ENCODE assay signal across 19 cellular contexts in genomic region chr3:155804298-155804697, GRCh38. TPM values are rescaled to one million over a fixed set of nuclear protein-coding genes. Genes with fewer than 3 reads are reported as not detected.
A peak's percentile ranks its signal among the peaks of the same experiment; 100 is the strongest.
DNase-seq lines count a peak whose midpoint lies in the region; ATAC-seq and TF ChIP-seq lines count a peak whose summit lies in the region.
"Had no signal": no experiment of that assay in that cellular context is flagged by ENCODE, and none has a peak within 500 bp of the region (broad histone marks: within the 10 kb centered on the region; RNA-seq: fewer than 3 reads in every experiment).

No MANE protein-coding gene starts in this region.

- no peaks in the 10 kb centered on the region for H3K79me2 ChIP-seq in Loucy (ENCODE audit: insufficient read depth, low read length)

- H3K27me3 ChIP-seq in Loucy (ENCODE audit: insufficient read depth, low read length, poor library complexity, severe bottlenecking) = no peaks in the 10 kb centered on the region
- H3K27me3 ChIP-seq: BE2C had no signal

- H4K20me1 ChIP-seq in Loucy (ENCODE audit: insufficient read depth, low read length, poor library complexity, severe bottlenecking) = no peaks in the 10 kb centered on the region

- H3K4me3 ChIP-seq in Loucy (ENCODE audit: low read length, poor library complexity, severe bottlenecking) = peak overlapping the region; percentile 99

- TF ChIP-seq CTCF in Loucy (conservative IDR thresholded peaks at IDR 0.05; ENCODE audit: low read length) = no peak
- TF ChIP-seq CTCF in neural crest cell (conservative IDR thresholded peaks at IDR 0.05) = no peak

- peak overlapping the region; percentile 88 for H3K4me3 Mint-ChIP-seq in activated T-cell treated with anti-CD3 and anti-CD28 coated beads, Interleukin-2, amount 50 U/mL, for 4 hours
- H3K4me3 Mint-ChIP-seq in activated T-cell treated with anti-CD3 and anti-CD28 coated beads, Interleukin-2, amount 50 U/mL, for 24 hours = no peak overlapping the region
- peak overlapping the region in 3 of 5 donors; percentile 36 to 88 (median 87) for H3K4me3 Mint-ChIP-seq in immature natural killer cell
- peak overlapping the region; percentile 90 for H3K4me3 Mint-ChIP-seq in neural crest cell

- H3K4me1 ChIP-seq in Loucy (ENCODE audit: insufficient read depth, low read length, poor library complexity, severe bottlenecking) = peaks cover 17% of the 10 kb centered on the region
- H3K4me1 ChIP-seq: BE2C had no signal

- H2AFZ ChIP-seq in Loucy (ENCODE audit: low read length) = no peak overlapping the region

- no peaks in the 10 kb centered on the region for H3K9me3 ChIP-seq in Loucy (ENCODE audit: insufficient read depth, low read depth, low read length)
- H3K9me3 ChIP-seq: BE2C had no signal

- H3K4me2 ChIP-seq in Loucy (ENCODE audit: low read depth, low read length, poor library complexity, severe bottlenecking) = peak overlapping the region; percentile 88

- no peak for DNase-seq in activated T-cell treated with anti-CD3 and anti-CD28 coated beads, Interleukin-2, amount 50 U/mL, for 4 hours
- DNase-seq in activated T-cell treated with anti-CD3 and anti-CD28 coated beads, Interleukin-2, amount 50 U/mL, for 24 hours = no peak
- DNase-seq in immature natural killer cell (no peak), neural crest cell (ENCODE audit: low read depth, low spot score) (no peak), cerebellar nuclear complex (lab: John Stamatoyannopoulos, UW) (no peak), cortex of kidney (lab: John Stamatoyannopoulos, UW) (no peak)
- DNase-seq in stimulated activated CD8-positive, alpha-beta memory T cell treated with anti-CD3 and anti-CD28 coated beads, Interleukin-4, amount 100 ng/mL, for 48 hours = no peak
- DNase-seq: BE2C, DMS 273 treated with DMSO at 0.1 percent for 48 hours, GF-D8, IMR-90, Kasumi-1, NCI-H1105 treated with DMSO at 0.1 percent for 48 hours, NCI-H1694 treated with DMSO at 0.1 percent for 48 hours, NCI-H2107, NCI-H226, NCI-H524 treated with DMSO at 0.1 percent for 48 hours, Right ventricle myocardium superior had no signal

- no peaks in the 10 kb centered on the region for H3K9me3 Mint-ChIP-seq in activated T-cell treated with anti-CD3 and anti-CD28 coated beads, Interleukin-2, amount 50 U/mL, for 4 hours
- no peaks in the 10 kb centered on the region for H3K9me3 Mint-ChIP-seq in activated T-cell treated with anti-CD3 and anti-CD28 coated beads, Interleukin-2, amount 50 U/mL, for 24 hours
- H3K9me3 Mint-ChIP-seq in immature natural killer cell = no peaks in the 10 kb centered on the region
- H3K9me3 Mint-ChIP-seq in neural crest cell = no peaks in the 10 kb centered on the region

- no peak overlapping the region for H3K27ac Mint-ChIP-seq in activated T-cell treated with anti-CD3 and anti-CD28 coated beads, Interleukin-2, amount 50 U/mL, for 24 hours
- peak overlapping the region in 4 of 6 donors; percentile 5 to 85 (median 69) for H3K27ac Mint-ChIP-seq in immature natural killer cell
- no peak overlapping the region for H3K27ac Mint-ChIP-seq in neural crest cell (ENCODE audit: unreplicated experiment)

- no peaks in the 10 kb centered on the region for H3K9me2 ChIP-seq in Loucy (replicated peaks; ENCODE audit: low read depth, low read length)

- no peaks in the 10 kb centered on the region for H3K36me3 ChIP-seq in Loucy (ENCODE audit: insufficient read depth, low read length)
- H3K36me3 ChIP-seq: BE2C had no signal

- H3F3A ChIP-seq in Loucy (ENCODE audit: low read depth) = no peaks in the 10 kb centered on the region

- H3K27me3 Mint-ChIP-seq in activated T-cell treated with anti-CD3 and anti-CD28 coated beads, Interleukin-2, amount 50 U/mL, for 4 hours (ENCODE audit: low read depth) = peaks cover 2% of the 10 kb centered on the region
- H3K27me3 Mint-ChIP-seq in activated T-cell treated with anti-CD3 and anti-CD28 coated beads, Interleukin-2, amount 50 U/mL, for 24 hours = no peaks in the 10 kb centered on the region
- H3K27me3 Mint-ChIP-seq in immature natural killer cell (ENCODE audit: low read depth in 3 of 3) = no peaks in the 10 kb centered on the region
- no peaks in the 10 kb centered on the region for H3K27me3 Mint-ChIP-seq in neural crest cell (ENCODE audit: low read depth)

- peaks cover 17% of the 10 kb centered on the region for H3K4me1 Mint-ChIP-seq in activated T-cell treated with anti-CD3 and anti-CD28 coated beads, Interleukin-2, amount 50 U/mL, for 4 hours (ENCODE audit: low read depth)
- H3K4me1 Mint-ChIP-seq in activated T-cell treated with anti-CD3 and anti-CD28 coated beads, Interleukin-2, amount 50 U/mL, for 24 hours (ENCODE audit: low read depth) = peaks cover 31% of the 10 kb centered on the region
- peaks cover 8 to 21% of the 10 kb centered on the region in 2 donors for H3K4me1 Mint-ChIP-seq in immature natural killer cell
- peaks cover 14% of the 10 kb centered on the region for H3K4me1 Mint-ChIP-seq in neural crest cell

- no peak overlapping the region for H3K9ac ChIP-seq in Loucy (ENCODE audit: low read depth, low read length, poor library complexity, severe bottlenecking)

- no peak for ATAC-seq in activated T-cell treated with anti-CD3 and anti-CD28 coated beads, Interleukin-2, amount 50 U/mL, for 4 hours

- H3K36me3 Mint-ChIP-seq in activated T-cell treated with anti-CD3 and anti-CD28 coated beads, Interleukin-2, amount 50 U/mL, for 4 hours (ENCODE audit: insufficient read depth) = peaks cover 14% of the 10 kb centered on the region
- H3K36me3 Mint-ChIP-seq in activated T-cell treated with anti-CD3 and anti-CD28 coated beads, Interleukin-2, amount 50 U/mL, for 24 hours (ENCODE audit: low read depth) = peaks cover 30% of the 10 kb centered on the region
- peaks cover 9 to 17% (median 14%) of the 10 kb centered on the region in 3 donors for H3K36me3 Mint-ChIP-seq in immature natural killer cell
- peaks cover 15% of the 10 kb centered on the region for H3K36me3 Mint-ChIP-seq in neural crest cell (ENCODE audit: low read depth)

RNA-seq across cellular contexts. Expression of gene C3orf33, which starts 1.8 kb away (rescaled TPM):
- 1 to 10 TPM; 2.3 to 2.7 (median 2.7) TPM for total RNA-seq in activated T-cell treated with anti-CD3 and anti-CD28 coated beads, Interleukin-2, amount 50 U/mL, for 4 hours
- 1 to 10 TPM; 1.2 to 3.2 (median 2.2) TPM for polyA plus RNA-seq in immature natural killer cell
- 4.2 and 4.4 TPM in 2 replicates for total RNA-seq in neural crest cell

RNA-seq across cellular contexts. Expression of gene SLC33A1, which starts 49.9 kb away (rescaled TPM):
- total RNA-seq in activated T-cell treated with anti-CD3 and anti-CD28 coated beads, Interleukin-2, amount 50 U/mL, for 4 hours = 10 to 100 TPM; 14.8 to 19.7 (median 14.9) TPM
- polyA plus RNA-seq in immature natural killer cell = 10 to 100 TPM; 11.8 to 24.7 (median 20.4) TPM
- 17.7 and 18.8 TPM in 2 replicates for total RNA-seq in neural crest cell

RNA-seq across cellular contexts. Expression of gene PLCH1, which starts 59.4 kb away (rescaled TPM):
- under 1 TPM in 2 of 3 donors, not detected in 1; 0.03 to 0.08 TPM for total RNA-seq in activated T-cell treated with anti-CD3 and anti-CD28 coated beads, Interleukin-2, amount 50 U/mL, for 4 hours
- polyA plus RNA-seq in immature natural killer cell = under 1 TPM in 1 of 3 donors, not detected in 2; 0.11 TPM
- total RNA-seq in neural crest cell = 21.4 and 22.4 TPM in 2 replicates
- total RNA-seq: IMR-90 had no signal
- polyA plus RNA-seq: IMR-90 had no signal

Comparison
In these comparisons a context has a peak if more than half of its experiments do, and no peak if none do; other contexts are left out.
1. H3K27ac Mint-ChIP-seq: peak in immature natural killer cell (4 of 6); none in activated T-cell treated with anti-CD3 and anti-CD28 coated beads, Interleukin-2, amount 50 U/mL, for 24 hours (single experiment) and neural crest cell (single experiment).
2. RNA of gene PLCH1, which starts 59.4 kb away (total RNA-seq): 21.4 to 22.4 TPM in neural crest cell; 0.03 to 0.08 TPM in activated T-cell treated with anti-CD3 and anti-CD28 coated beads, Interleukin-2, amount 50 U/mL, for 4 hours; every median in the first group is over 10 times any median in the second.